Comparison of ENCODE assay signal across 30 cellular contexts in genomic region chrX:105865709-105866108, GRCh38. TPM values are rescaled to one million over a fixed set of nuclear protein-coding genes. Genes with fewer than 3 reads are reported as not detected.
"Had no signal": no experiment of that assay in that cellular context is flagged by ENCODE, and none has a peak within 500 bp of the region (broad histone marks: within the 10 kb centered on the region; RNA-seq: fewer than 3 reads in every experiment).

No MANE protein-coding gene starts in this region.

- H3K4me1 ChIP-seq: ascending aorta, esophagus muscularis mucosa, gastroesophageal sphincter had no signal

- H3K27me3 ChIP-seq: ascending aorta, brain microvascular endothelial cell, esophagus muscularis mucosa, gastroesophageal sphincter had no signal

- DNase-seq: activated B cell treated with CpG ODN at 0.5 μM for 24 hours; activated CD4-positive, alpha-beta T cell treated with anti-CD3 and anti-CD28 coated beads for 48 hours; activated CD4-positive, alpha-beta T cell treated with anti-CD3 and anti-CD28 coated beads, Interleukin-2, amount 50 U/mL, for 1 hour; activated CD4-positive, alpha-beta T cell treated with anti-CD3 and anti-CD28 coated beads, Interleukin-2, amount 50 U/mL, for 48 hours; activated CD8-positive, alpha-beta memory T cell treated with anti-CD3 and anti-CD28 coated beads for 24 hours; activated CD8-positive, alpha-beta T cell treated with anti-CD3 and anti-CD28 coated beads for 36 hours; activated gamma-delta T cell; activated naive CD4-positive, alpha-beta T cell; activated naive CD4-positive, alpha-beta T cell treated with anti-CD3 and anti-CD28 coated beads, Interleukin-2, amount 10 ng/mL, durations not matched to agents 7 days and 5 days; activated naive CD8-positive, alpha-beta T cell treated with anti-CD3 and anti-CD28 coated beads, Interleukin-2, amount 10 ng/mL, durations not matched to agents 7 days and 5 days; activated T-cell treated with anti-CD3 and anti-CD28 coated beads, Interleukin-2, amount 50 U/mL, for 4 hours; brain microvascular endothelial cell; dorsolateral prefrontal cortex; effector memory CD4-positive, alpha-beta T cell; endodermal cell; erythroblast; foreskin melanocyte; T-helper 1 cell; T-helper 17 cell; T1000; WERI-Rb-1 had no signal

- H3K36me3 ChIP-seq: ascending aorta, brain microvascular endothelial cell, esophagus muscularis mucosa, gastroesophageal sphincter, WERI-Rb-1 had no signal

- H3K9me3 Mint-ChIP-seq: activated B cell treated with CpG ODN at 0.5 μM for 24 hours; activated CD8-positive, alpha-beta T cell treated with anti-CD3 and anti-CD28 coated beads for 36 hours; activated naive CD4-positive, alpha-beta T cell treated with anti-CD3 and anti-CD28 coated beads, Interleukin-2, amount 10 ng/mL, durations not matched to agents 7 days and 5 days; activated naive CD4-positive, alpha-beta T cell treated with anti-CD3 and anti-CD28 coated beads, Interleukin-2, amount 50 U/mL, for 72 hours; activated naive CD8-positive, alpha-beta T cell treated with anti-CD3 and anti-CD28 coated beads, Interleukin-2, amount 10 ng/mL, durations not matched to agents 7 days and 5 days; activated T-cell treated with anti-CD3 and anti-CD28 coated beads, Interleukin-2, amount 50 U/mL, for 4 hours; central memory CD8-positive, alpha-beta T cell; dendritic cell treated with granulocyte-macrophage colony-stimulating factor and Interleukin-4, amounts not matched to agents 40 ng/mL and 50 ng/mL, for 4 days; T-helper 2 cell treated with Interferon-gamma antibody and Interleukin-4, amounts not matched to agents 5 μg/mL and 100 μg/mL, for 36 hours had no signal

- H3K27ac Mint-ChIP-seq: activated B cell treated with CpG ODN at 0.5 μM for 24 hours; activated CD8-positive, alpha-beta T cell treated with anti-CD3 and anti-CD28 coated beads for 36 hours; activated naive CD4-positive, alpha-beta T cell treated with anti-CD3 and anti-CD28 coated beads, Interleukin-2, amount 10 ng/mL, durations not matched to agents 7 days and 5 days; activated naive CD4-positive, alpha-beta T cell treated with anti-CD3 and anti-CD28 coated beads, Interleukin-2, amount 50 U/mL, for 72 hours; activated naive CD8-positive, alpha-beta T cell treated with anti-CD3 and anti-CD28 coated beads, Interleukin-2, amount 10 ng/mL, durations not matched to agents 7 days and 5 days; dendritic cell treated with granulocyte-macrophage colony-stimulating factor and Interleukin-4, amounts not matched to agents 40 ng/mL and 50 ng/mL, for 4 days; endodermal cell; T-helper 17 cell; T-helper 2 cell treated with Interferon-gamma antibody and Interleukin-4, amounts not matched to agents 5 μg/mL and 100 μg/mL, for 36 hours had no signal

- H3K27me3 Mint-ChIP-seq: activated B cell treated with CpG ODN at 0.5 μM for 24 hours; activated CD8-positive, alpha-beta T cell treated with anti-CD3 and anti-CD28 coated beads for 36 hours; activated naive CD4-positive, alpha-beta T cell treated with anti-CD3 and anti-CD28 coated beads, Interleukin-2, amount 10 ng/mL, durations not matched to agents 7 days and 5 days; activated naive CD8-positive, alpha-beta T cell treated with anti-CD3 and anti-CD28 coated beads, Interleukin-2, amount 10 ng/mL, durations not matched to agents 7 days and 5 days; central memory CD8-positive, alpha-beta T cell; dendritic cell treated with granulocyte-macrophage colony-stimulating factor and Interleukin-4, amounts not matched to agents 40 ng/mL and 50 ng/mL, for 4 days; T-helper 17 cell had no signal

- H3K4me3 Mint-ChIP-seq: activated B cell treated with CpG ODN at 0.5 μM for 24 hours; activated CD8-positive, alpha-beta T cell treated with anti-CD3 and anti-CD28 coated beads for 36 hours; activated naive CD4-positive, alpha-beta T cell treated with anti-CD3 and anti-CD28 coated beads, Interleukin-2, amount 10 ng/mL, durations not matched to agents 7 days and 5 days; activated naive CD8-positive, alpha-beta T cell treated with anti-CD3 and anti-CD28 coated beads, Interleukin-2, amount 10 ng/mL, durations not matched to agents 7 days and 5 days; activated T-cell treated with anti-CD3 and anti-CD28 coated beads, Interleukin-2, amount 50 U/mL, for 4 hours; central memory CD8-positive, alpha-beta T cell; dendritic cell treated with granulocyte-macrophage colony-stimulating factor and Interleukin-4, amounts not matched to agents 40 ng/mL and 50 ng/mL, for 4 days; endodermal cell; T-helper 17 cell; T-helper 2 cell treated with Interferon-gamma antibody and Interleukin-4, amounts not matched to agents 5 μg/mL and 100 μg/mL, for 36 hours had no signal

- H3K27ac ChIP-seq: ascending aorta, brain microvascular endothelial cell, coronary artery, dorsolateral prefrontal cortex, esophagus muscularis mucosa, gastroesophageal sphincter, WERI-Rb-1 had no signal

- H3K9me3 ChIP-seq: ascending aorta, esophagus muscularis mucosa, gastroesophageal sphincter had no signal

- H3K4me1 Mint-ChIP-seq: activated B cell treated with CpG ODN at 0.5 μM for 24 hours; activated naive CD4-positive, alpha-beta T cell treated with anti-CD3 and anti-CD28 coated beads, Interleukin-2, amount 10 ng/mL, durations not matched to agents 7 days and 5 days; activated naive CD8-positive, alpha-beta T cell treated with anti-CD3 and anti-CD28 coated beads, Interleukin-2, amount 10 ng/mL, durations not matched to agents 7 days and 5 days; central memory CD8-positive, alpha-beta T cell; endodermal cell; T-helper 17 cell had no signal

- H3K4me3 ChIP-seq: ascending aorta, coronary artery, dorsolateral prefrontal cortex, esophagus muscularis mucosa, gastroesophageal sphincter had no signal

- H3K36me3 Mint-ChIP-seq: activated naive CD4-positive, alpha-beta T cell treated with anti-CD3 and anti-CD28 coated beads, Interleukin-2, amount 10 ng/mL, durations not matched to agents 7 days and 5 days; activated naive CD4-positive, alpha-beta T cell treated with anti-CD3 and anti-CD28 coated beads, Interleukin-2, amount 50 U/mL, for 72 hours; activated naive CD8-positive, alpha-beta T cell treated with anti-CD3 and anti-CD28 coated beads, Interleukin-2, amount 10 ng/mL, durations not matched to agents 7 days and 5 days had no signal

RNA-seq across cellular contexts. Expression of gene NRK, which starts 43.4 kb away (rescaled TPM):
- total RNA-seq: activated B cell treated with CpG ODN at 0.5 μM for 24 hours; activated CD8-positive, alpha-beta T cell treated with anti-CD3 and anti-CD28 coated beads for 36 hours; activated naive CD4-positive, alpha-beta T cell treated with anti-CD3 and anti-CD28 coated beads, Interleukin-2, amount 50 U/mL, for 72 hours; activated naive CD8-positive, alpha-beta T cell treated with anti-CD3 and anti-CD28 coated beads, Interleukin-2, amount 10 ng/mL, durations not matched to agents 7 days and 5 days; bronchial epithelial cell; T-helper 17 cell had no signal
